11 cellular contexts compared by ENCODE assay signal in the genomic region with DNA sequence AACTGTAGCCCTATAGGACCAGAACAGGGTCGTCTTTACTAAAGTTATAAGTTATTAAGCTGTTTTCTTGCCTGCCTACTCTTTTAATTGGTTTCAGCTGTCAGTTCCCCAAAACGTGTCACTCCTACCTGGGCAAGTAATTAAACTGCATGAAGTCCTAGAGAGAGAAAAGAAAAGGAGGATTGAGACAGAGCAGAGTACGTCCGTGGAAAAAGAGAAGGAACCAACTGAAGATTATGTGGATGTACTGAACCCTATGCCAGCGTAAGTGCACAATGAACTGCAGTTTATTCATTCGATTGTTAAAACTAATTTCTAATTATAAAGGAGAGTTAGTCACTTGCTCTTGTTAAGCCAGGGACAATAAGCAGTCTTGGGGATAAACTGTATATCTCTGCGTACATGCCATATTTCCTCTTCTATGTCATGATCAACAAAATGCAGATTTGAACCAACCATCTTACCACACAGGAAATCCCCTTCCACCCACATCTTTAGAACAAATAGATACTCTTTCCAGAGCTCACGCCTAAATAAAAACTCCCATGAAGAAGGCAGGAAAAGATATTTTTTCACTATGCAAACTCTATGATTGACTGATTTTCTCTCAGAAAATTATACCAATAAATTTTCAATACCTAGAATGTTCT. TPM values are rescaled to one million over a fixed set of nuclear protein-coding genes. Genes with fewer than 3 reads are reported as not detected.
DNase-seq lines count a peak whose midpoint lies in the region; ATAC-seq, FAIRE-seq and TF ChIP-seq lines count a peak whose summit lies in the region.
"Had no signal": no experiment of that assay in that cellular context is flagged by ENCODE, and none has a peak within 500 bp of the region (broad histone marks: within the 10 kb centered on the region; RNA-seq: fewer than 3 reads in every experiment).

No MANE protein-coding gene starts in this region.

- no peak for TF ChIP-seq POLR2A in esophagus muscularis mucosa (IDR thresholded peaks at IDR 0.05; ENCODE audit: low read depth)

- H3K4me1 ChIP-seq in naive thymus-derived CD4-positive, alpha-beta T cell (ENCODE audit: control insufficient read depth in 2 of 2, insufficient read depth in 2 of 2, low read length in 2 of 2) = peaks cover 8 to 26% of the 10 kb centered on the region in 2 donors
- peaks cover 0 to 12% (median 0%) of the 10 kb centered on the region in 3 donors for H3K4me1 ChIP-seq in pancreas
- no peaks in the 10 kb centered on the region for H3K4me1 ChIP-seq in esophagus muscularis mucosa
- H3K4me1 ChIP-seq: colonic mucosa, psoas muscle had no signal

- WGBS in pancreas, 2 donors = 82 to 83% methylated on average over 8 of the region's 8 CpGs
- 61% methylated on average over 8 of the region's 8 CpGs for WGBS in esophagus muscularis mucosa

- peak; percentile 65 for ATAC-seq in GM18517 (IDR thresholded peaks at IDR 0.05; ENCODE audit: unreplicated experiment)
- peak; percentile 67 for ATAC-seq in GM21717 (IDR thresholded peaks at IDR 0.05; ENCODE audit: unreplicated experiment)
- peak; percentile 95 for ATAC-seq in naive thymus-derived CD4-positive, alpha-beta T cell
- no peak for ATAC-seq in pancreas
- ATAC-seq: psoas muscle had no signal

- H3K4me3 Mint-ChIP-seq in naive thymus-derived CD4-positive, alpha-beta T cell = peak overlapping the region; percentile 34 to 92 (median 76)

- H3K9me3 Mint-ChIP-seq in naive thymus-derived CD4-positive, alpha-beta T cell = peaks cover 0 to 3% (median 0%) of the 10 kb centered on the region in 11 donors

- intact Hi-C loops in naive thymus-derived CD4-positive, alpha-beta T cell (cut with micrococcal nuclease) = loop anchor here (1.0 to 2.0 kb wide), 6 partner anchors 8 to 57 kb away; a partner anchor contains a TSS
- intact Hi-C loops in pancreas (cut with DNase I) (no loop called here), esophagus muscularis mucosa (cut with DNase I) (no loop called here)

- TF ChIP-seq CTCF in pancreas (IDR thresholded peaks at IDR 0.05) (no peak), esophagus muscularis mucosa (IDR thresholded peaks at IDR 0.05) (no peak)

- TF ChIP-seq EP300 in esophagus muscularis mucosa (IDR thresholded peaks at IDR 0.05) = no peak

- no peak for FAIRE-seq in pancreas (lab: Jason Lieb, UNC)

- H3K4me1 Mint-ChIP-seq in naive thymus-derived CD4-positive, alpha-beta T cell = peaks cover 22 to 73% (median 56%) of the 10 kb centered on the region in 7 donors

- POLR2A ChIA-PET in naive thymus-derived CD4-positive, alpha-beta T cell (lab: Charles Lee) = interaction anchor here (0.6 to 2.5 kb wide), 7 partner anchors 10 to 36 kb away, joined by 3 to 16 read pairs (median 6); a partner anchor contains a TSS

- H3K27ac ChIP-seq in naive thymus-derived CD4-positive, alpha-beta T cell (ENCODE audit: low read depth, low read length) = peak overlapping the region; percentile 28
- no peak overlapping the region for H3K27ac ChIP-seq in pancreas
- H3K27ac ChIP-seq in esophagus muscularis mucosa (replicated peaks in 1 of 4) = no peak overlapping the region
- H3K27ac ChIP-seq: colonic mucosa, psoas muscle had no signal

- H3K36me3 Mint-ChIP-seq in naive thymus-derived CD4-positive, alpha-beta T cell = peaks cover 4 to 54% (median 32%) of the 10 kb centered on the region in 5 donors

- peak overlapping the region; percentile 55 to 93 (median 87) for H3K27ac Mint-ChIP-seq in naive thymus-derived CD4-positive, alpha-beta T cell

- H3K27me3 ChIP-seq in naive thymus-derived CD4-positive, alpha-beta T cell (ENCODE audit: control insufficient read depth in 2 of 2, insufficient read depth in 2 of 2, low read length in 2 of 2) = no peaks in the 10 kb centered on the region
- H3K27me3 ChIP-seq in pancreas (no peaks in the 10 kb centered on the region), esophagus muscularis mucosa (no peaks in the 10 kb centered on the region)
- H3K27me3 ChIP-seq: colonic mucosa had no signal

- DNase-seq in Jurkat, Clone E6-1 (ENCODE audit: low read depth, low spot score) = peak; percentile 78
- DNase-seq in naive thymus-derived CD4-positive, alpha-beta T cell = peak in 7 of 9 donors; percentile 61 to 77 (median 69)
- DNase-seq in pancreas (no peak), esophagus muscularis mucosa (ENCODE audit: extremely low spot score) (no peak), UCSD-AML1 (lab: John Stamatoyannopoulos, UW; ENCODE audit: unreplicated experiment) (no peak)
- DNase-seq: activated CD4-positive, alpha-beta T cell treated with anti-CD3 and anti-CD28 coated beads, Interleukin-2, amount 50 U/mL, for 1 hour; colonic mucosa; NCI-H748 treated with DMSO at 0.1 percent for 48 hours; psoas muscle had no signal

- no peak overlapping the region for H3K4me3 ChIP-seq in Jurkat, Clone E6-1 (ENCODE audit: low read length)
- H3K4me3 ChIP-seq in naive thymus-derived CD4-positive, alpha-beta T cell (ENCODE audit: low read length) = peak overlapping the region; percentile 10
- H3K4me3 ChIP-seq in pancreas (no peak overlapping the region), esophagus muscularis mucosa (no peak overlapping the region)
- H3K4me3 ChIP-seq: colonic mucosa, psoas muscle had no signal

- no peaks in the 10 kb centered on the region for H3K27me3 Mint-ChIP-seq in naive thymus-derived CD4-positive, alpha-beta T cell

- CTCF ChIA-PET in naive thymus-derived CD4-positive, alpha-beta T cell (lab: Charles Lee) = interaction anchor here (0.7 to 2.2 kb wide), 5 partner anchors 10 to 43 kb away, joined by 3 to 10 read pairs (median 3); a partner anchor contains a TSS

- H3K9me3 ChIP-seq in naive thymus-derived CD4-positive, alpha-beta T cell (ENCODE audit: control insufficient read depth in 2 of 3, low read length in 3 of 3) = no peaks in the 10 kb centered on the region
- H3K9me3 ChIP-seq in pancreas = no peaks in the 10 kb centered on the region
- H3K9me3 ChIP-seq in esophagus muscularis mucosa = no peaks in the 10 kb centered on the region
- H3K9me3 ChIP-seq: colonic mucosa, psoas muscle had no signal

- no peaks in the 10 kb centered on the region for H3K36me3 ChIP-seq in naive thymus-derived CD4-positive, alpha-beta T cell (ENCODE audit: control insufficient read depth in 2 of 3, insufficient read depth in 3 of 3, low read length in 3 of 3)
- H3K36me3 ChIP-seq in pancreas (no peaks in the 10 kb centered on the region), esophagus muscularis mucosa (no peaks in the 10 kb centered on the region)
- H3K36me3 ChIP-seq: colonic mucosa had no signal

RNA-seq across cellular contexts. Expression of a gene that starts 22.8 kb away (rescaled TPM):
- polyA plus RNA-seq in Jurkat, Clone E6-1 (2012; ENCODE audit: insufficient read depth, insufficient read length) = not detected
- 10 to 100 TPM in 3 of 5 experiments, 1 to 10 TPM in 2; 3.3 to 39.1 (median 15.0) TPM for total RNA-seq in naive thymus-derived CD4-positive, alpha-beta T cell
- 1 to 10 TPM; 9.7 to 9.9 TPM for polyA plus RNA-seq in naive thymus-derived CD4-positive, alpha-beta T cell
- total RNA-seq in pancreas = under 1 TPM in 2 of 6 donors, not detected in 4; 0.24 to 0.29 TPM
- polyA plus RNA-seq in pancreas = under 1 TPM; 0.21 to 0.27 TPM
- 1 to 10 TPM in 1 of 4 donors, under 1 TPM in 1, not detected in 2; 0.42 to 1.2 TPM for total RNA-seq in esophagus muscularis mucosa

RNA-seq across cellular contexts. Expression of a gene that starts 36.0 kb away (rescaled TPM):
- 16.0 TPM for polyA plus RNA-seq in Jurkat, Clone E6-1 (2012; ENCODE audit: insufficient read depth, insufficient read length)
- total RNA-seq in naive thymus-derived CD4-positive, alpha-beta T cell = 10 to 100 TPM; 33.9 to 89.7 (median 63.8) TPM
- polyA plus RNA-seq in naive thymus-derived CD4-positive, alpha-beta T cell = 10 to 100 TPM; 17.5 to 20.4 TPM
- total RNA-seq in pancreas = 10 to 100 TPM in 5 of 6 donors, 1 to 10 TPM in 1; 8.6 to 19.5 (median 14.3) TPM
- 1 to 10 TPM; 5.9 to 7.6 TPM for polyA plus RNA-seq in pancreas
- 10 to 100 TPM; 14.5 to 26.2 (median 15.3) TPM for total RNA-seq in esophagus muscularis mucosa

Comparison
In these comparisons a context has a peak if more than half of its experiments do, and no peak if none do; other contexts are left out.
1. ATAC-seq: peak in GM18517 (single experiment), GM21717 (single experiment) and naive thymus-derived CD4-positive, alpha-beta T cell (single experiment); none in pancreas (0 of 4).
2. DNase-seq: peak in Jurkat, Clone E6-1 (single experiment) and naive thymus-derived CD4-positive, alpha-beta T cell (7 of 9); none in pancreas (0 of 6), esophagus muscularis mucosa (single experiment) and UCSD-AML1 (single experiment).
3. intact Hi-C loops: an anchor here in naive thymus-derived CD4-positive, alpha-beta T cell (1.0 to 2.0 kb wide); none called in pancreas and esophagus muscularis mucosa.